ENCODE assay signal across 30 cellular contexts in genomic region chr11:2584434-2584811, GRCh38.
"Had no signal": no experiment of that assay in that cellular context is flagged by ENCODE, and none has a peak within 500 bp of the region (broad histone marks: within the 10 kb centered on the region; RNA-seq: fewer than 3 reads in every experiment).

No MANE protein-coding gene starts in this region.

- H3K27ac ChIP-seq: left lung, lower lobe of right lung, neutrophil, ovary, right atrium auricular region, skin epidermis, stomach, testis, thyroid gland, transverse colon, upper lobe of left lung, vagina had no signal

- ATAC-seq: left colon; left lung; lower lobe of right lung; naive thymus-derived CD8-positive, alpha-beta T cell; sciatic nerve; stimulated activated naive B cell treated with anti-CD40 and anti-IgM and Interleukin-4, amounts not matched to agents 10 μg/mL and 1 μg/mL and 100 μg/mL, for 72 hours; stimulated activated naive CD8-positive, alpha-beta T cell treated with anti-CD3 and anti-CD28 coated beads, Interleukin-15, Interleukin-2, amounts not matched to agents 100 U/mL and 50 U/mL, for 24 hours had no signal

- FAIRE-seq: islet of Langerhans, kidney had no signal

- H3K4me1 Mint-ChIP-seq: immature natural killer cell; naive thymus-derived CD8-positive, alpha-beta T cell; nephron; stimulated activated naive B cell treated with anti-CD40 and anti-IgM and Interleukin-4, amounts not matched to agents 10 μg/mL and 1 μg/mL and 100 μg/mL, for 72 hours had no signal

- H3K36me3 Mint-ChIP-seq: immature natural killer cell; stimulated activated naive B cell treated with anti-CD40 and anti-IgM and Interleukin-4, amounts not matched to agents 10 μg/mL and 1 μg/mL and 100 μg/mL, for 72 hours had no signal

- DNase-seq: hypothalamus; immature natural killer cell; mammary epithelial cell; mesenchymal stem cell; occipital lobe; stimulated activated CD4-positive, alpha-beta T cell treated with anti-CD3 and anti-CD28 coated beads, Interleukin-12 subunit alpha, Interleukin-12 subunit beta, amount 100 ng/mL, for 4 hours; stimulated activated CD4-positive, alpha-beta T cell treated with anti-CD3 and anti-CD28 coated beads, Interleukin-15, amount 100 ng/mL, for 24 hours; stimulated activated CD4-positive, alpha-beta T cell treated with anti-CD3 and anti-CD28 coated beads, Interleukin-2, amount 100 ng/mL, for 24 hours; stimulated activated naive CD8-positive, alpha-beta T cell treated with anti-CD3 and anti-CD28 coated beads, Interleukin-15, Interleukin-2, amounts not matched to agents 100 U/mL and 50 U/mL, for 24 hours; transverse colon had no signal

- H3K27ac Mint-ChIP-seq: immature natural killer cell; naive thymus-derived CD8-positive, alpha-beta T cell; nephron; progenitor cell of endocrine pancreas; stimulated activated naive B cell treated with anti-CD40 and anti-IgM and Interleukin-4, amounts not matched to agents 10 μg/mL and 1 μg/mL and 100 μg/mL, for 72 hours had no signal

- H3K9me3 Mint-ChIP-seq: immature natural killer cell; naive thymus-derived CD8-positive, alpha-beta T cell; nephron; neural crest cell; stimulated activated naive B cell treated with anti-CD40 and anti-IgM and Interleukin-4, amounts not matched to agents 10 μg/mL and 1 μg/mL and 100 μg/mL, for 72 hours had no signal

- H3K36me3 ChIP-seq: lower lobe of right lung, ovary, right atrium auricular region, transverse colon, vagina had no signal

- H3K4me1 ChIP-seq: left lung, lower lobe of right lung, right atrium auricular region, stomach, testis, thyroid gland, vagina had no signal

- H3K27me3 ChIP-seq: left lung, neutrophil, ovary, right atrium auricular region, stomach, testis, thyroid gland, transverse colon, upper lobe of left lung, vagina had no signal

- H3K9me3 ChIP-seq: left lung, lower lobe of right lung, neutrophil, ovary, right atrium auricular region, stomach, testis, thyroid gland, transverse colon, upper lobe of left lung, vagina had no signal

- H3K4me3 ChIP-seq: left lung, lower lobe of right lung, ovary, right atrium auricular region, skin epidermis, stomach, testis, thyroid gland, transverse colon, upper lobe of left lung, vagina had no signal

- H3K27me3 Mint-ChIP-seq: naive thymus-derived CD8-positive, alpha-beta T cell; stimulated activated naive B cell treated with anti-CD40 and anti-IgM and Interleukin-4, amounts not matched to agents 10 μg/mL and 1 μg/mL and 100 μg/mL, for 72 hours had no signal

- H3K4me3 Mint-ChIP-seq: immature natural killer cell; naive thymus-derived CD8-positive, alpha-beta T cell; nephron; neural crest cell; stimulated activated naive B cell treated with anti-CD40 and anti-IgM and Interleukin-4, amounts not matched to agents 10 μg/mL and 1 μg/mL and 100 μg/mL, for 72 hours had no signal
